ENCODE assay signal across 8 cellular contexts in genomic region chr14:51860164-51860835, GRCh38. TPM values are rescaled to one million over a fixed set of nuclear protein-coding genes. Genes with fewer than 3 reads are reported as not detected.
DNase-seq lines count a peak whose midpoint lies in the region; ATAC-seq and TF ChIP-seq lines count a peak whose summit lies in the region.

TSS of gene GNG2 (plus strand) at chr14:51860612. CDS start at chr14:51950679, 90,067 bp downstream.

- in situ Hi-C loops in GM18951 (cut with MboI; ENCODE audit: low sequenced_read_pairs, unreplicated experiment), result no loop called here

- H3K27ac ChIP-seq in ACC112 (ENCODE audit: low read depth, low read length) (peak within 1 kb of the TSS; percentile 73; the same call in 1 of the 2 replicates), coronary artery (peak within 1 kb of the TSS in 1 of 2 donors; percentile 33)

- peaks cover 31% of the 10 kb centered on the region for H3K4me1 ChIP-seq in ACC112 (ENCODE audit: control insufficient read depth, insufficient read depth, low read length, unreplicated experiment)

- TF ChIP-seq POLR2A in GM18951 (IDR thresholded peaks at IDR 0.05; ENCODE audit: extremely low read depth, insufficient read depth, insufficient read length), result peak; percentile 97

- ATAC-seq in HG03139 (IDR thresholded peaks at IDR 0.05; ENCODE audit: unreplicated experiment) (peak; percentile 86), left lobe of liver (peak; percentile 91)

- H3K36me3 ChIP-seq in ACC112 (ENCODE audit: insufficient read depth, low read length), result no peaks in the 10 kb centered on the region

- peaks cover 28% of the 10 kb centered on the region for H3K79me2 ChIP-seq in ACC112 (ENCODE audit: control insufficient read depth, insufficient read depth, low read length, unreplicated experiment)

- DNase-seq in NCI-H524 (lab: John Stamatoyannopoulos, UW) (peak; percentile 62 to 84), coronary artery (ENCODE audit: low spot score) (no peak), left lobe of liver (ENCODE audit: low spot score) (peak; percentile 62)
- DNase-seq in activated CD4-positive, alpha-beta T cell treated with anti-CD3 and anti-CD28 coated beads for 48 hours, result peak; percentile 84
- DNase-seq in stimulated activated CD4-positive, alpha-beta T cell treated with anti-CD3 and anti-CD28 coated beads, Interleukin-2, amount 100 ng/mL, for 24 hours, result peak; percentile 75 to 80

- no peak for TF ChIP-seq CTCF in coronary artery (IDR thresholded peaks at IDR 0.05)

- H2AFZ ChIP-seq in ACC112 (ENCODE audit: low read length, unreplicated experiment), result peak within 1 kb of the TSS; percentile 91

- peak within 1 kb of the TSS; percentile 86 for H3K4me3 ChIP-seq in ACC112 (ENCODE audit: low read depth, low read length)
- H3K4me3 ChIP-seq in coronary artery, result peak within 1 kb of the TSS; percentile 68

- no peaks in the 10 kb centered on the region for H3K27me3 ChIP-seq in ACC112 (ENCODE audit: insufficient read depth, low read length)

RNA-seq across cellular contexts. Expression of gene GNG2, which starts in this region (rescaled TPM):
- total RNA-seq in left lobe of liver, result 4.3 TPM
